In genomic region chr3:45224824-45225464, GRCh38 we compare ENCODE assay signal across 8 cellular contexts. TPM values are rescaled to one million over a fixed set of nuclear protein-coding genes. Genes with fewer than 3 reads are reported as not detected.
DNase-seq lines count a peak whose midpoint lies in the region; ATAC-seq and TF ChIP-seq lines count a peak whose summit lies in the region.

No MANE protein-coding gene starts in this region.

- H3K9me3 Mint-ChIP-seq in osteocyte (ENCODE audit: unreplicated experiment) = no peaks in the 10 kb centered on the region

- intact Hi-C loops in heart right ventricle (cut with DNase I) = loop anchor here in 9 of 10 donors (5.0 to 10.0 kb wide), 6 partner anchors 250 to 430 kb away; no protein-coding TSS in a partner anchor

- H3K27me3 Mint-ChIP-seq in osteocyte (ENCODE audit: unreplicated experiment) = peaks cover 24% of the 10 kb centered on the region

- H3K27ac Mint-ChIP-seq in osteocyte (ENCODE audit: unreplicated experiment) = no peak overlapping the region

- peak; percentile 81 for DNase-seq in AG08395 (ENCODE audit: low spot score)
- DNase-seq in NT2/D1 (ENCODE audit: low read depth, low spot score) = peak; percentile 68
- peak; percentile 57 for DNase-seq in amniotic epithelial cell (ENCODE audit: low read depth)
- DNase-seq in heart right ventricle = peak; percentile 63 to 75
- DNase-seq in osteocyte (ENCODE audit: extremely low spot score, unreplicated experiment) = peak; percentile 91

- WGBS in heart right ventricle, 2 donors = 0 to 1% methylated on average over 59 to 62 of the region's 62 CpGs

- ATAC-seq in HG03045 (IDR thresholded peaks at IDR 0.05; ENCODE audit: unreplicated experiment) = peak; percentile 26
- peak; percentile 73 to 87 (median 81) for ATAC-seq in heart right ventricle
- no peak for ATAC-seq in HG03135 (IDR thresholded peaks at IDR 0.05; ENCODE audit: unreplicated experiment)

- peaks cover 12% of the 10 kb centered on the region for H3K27me3 ChIP-seq in NT2/D1 (ENCODE audit: insufficient read depth, insufficient read length)
- H3K27me3 ChIP-seq in heart right ventricle = peaks cover 0 to 84% (median 65%) of the 10 kb centered on the region in 7 donors

- H3K4me3 Mint-ChIP-seq in osteocyte (ENCODE audit: unreplicated experiment) = peak overlapping the region; percentile 86

- peak overlapping the region; percentile 86 for H3K9ac ChIP-seq in NT2/D1 (ENCODE audit: insufficient read length, low read depth)

- H3K36me3 Mint-ChIP-seq in osteocyte (ENCODE audit: unreplicated experiment) = no peaks in the 10 kb centered on the region

- H3K4me3 ChIP-seq in NT2/D1 (ENCODE audit: insufficient read length, low read depth) (peak overlapping the region; percentile 64), heart right ventricle (peak overlapping the region in 9 of 10 donors; percentile 34 to 55 (median 48))

- TF ChIP-seq CTCF in GM12874 (IDR thresholded peaks at IDR 0.05; ENCODE audit: insufficient read depth, low read depth, low read length) = peak; percentile 43; the same call in 1 of the 2 replicates
- peak; percentile 26 to 58 (median 54) for TF ChIP-seq CTCF in heart right ventricle (IDR thresholded peaks at IDR 0.05)
- TF ChIP-seq CTCF in osteocyte (IDR thresholded peaks at IDR 0.05) = peak; percentile 76

- peaks cover 8% of the 10 kb centered on the region for H3K36me3 ChIP-seq in NT2/D1 (ENCODE audit: insufficient read depth, insufficient read length, low read length)
- no peaks in the 10 kb centered on the region for H3K36me3 ChIP-seq in heart right ventricle

- H3K27ac ChIP-seq in heart right ventricle = peak overlapping the region in 1 of 10 donors; percentile 1

- no peaks in the 10 kb centered on the region for H3K9me3 ChIP-seq in NT2/D1 (ENCODE audit: insufficient read depth, low read length)
- H3K9me3 ChIP-seq in heart right ventricle = no peaks in the 10 kb centered on the region

- peaks cover 18% of the 10 kb centered on the region for H3K4me1 Mint-ChIP-seq in osteocyte (ENCODE audit: unreplicated experiment)

- H3K4me1 ChIP-seq in NT2/D1 (ENCODE audit: insufficient read depth, insufficient read length) (no peaks in the 10 kb centered on the region), heart right ventricle (peaks cover 0 to 14% (median 8%) of the 10 kb centered on the region in 9 donors)

RNA-seq across cellular contexts. Expression of gene TMEM158, which starts 1.1 kb away (rescaled TPM):
- total RNA-seq in heart right ventricle (1 to 10 TPM in 1 of 10 donors, under 1 TPM in 9; 0.32 to 1.0 (median 0.59) TPM), osteocyte (15.0 and 15.1 TPM in 2 replicates)
- under 1 TPM; 0.37 to 0.41 TPM for polyA plus RNA-seq in heart right ventricle
